Comparison of ENCODE assay signal across 15 cellular contexts in genomic region chr5:156093024-156093423, GRCh38.
A peak's percentile ranks its signal among the peaks of the same experiment; 100 is the strongest.
DNase-seq lines count a peak whose midpoint lies in the region; TF ChIP-seq lines count a peak whose summit lies in the region.
"Had no signal": no experiment of that assay in that cellular context is flagged by ENCODE, and none has a peak within 500 bp of the region (broad histone marks: within the 10 kb centered on the region; RNA-seq: fewer than 3 reads in every experiment).

No MANE protein-coding gene starts in this region.

- DNase-seq in Ammon's horn (ENCODE audit: low spot score) (peak; percentile 17), dorsolateral prefrontal cortex (no peak), putamen (ENCODE audit: low spot score) (peak; percentile 34), mesendoderm (no peak), NCI-H2081 treated with DMSO at 0.1 percent for 48 hours (lab: John Stamatoyannopoulos, UW) (no peak), PC-9 (no peak)
- no peak for DNase-seq in effector CD8-positive, alpha-beta T cell (lab: John Stamatoyannopoulos, UW)
- DNase-seq: 8988T; ACHN; CD4-positive, alpha-beta T cell; DMS79; GOT3; H9 had no signal

- H3K9me3 ChIP-seq in PC-9 (ENCODE audit: insufficient read depth, low read depth) = peaks cover 4% of the 10 kb centered on the region; the same call in 1 of the 2 replicates

- no peak overlapping the region for H2AK5ac ChIP-seq in mesendoderm (ENCODE audit: low read length)

- no peaks in the 10 kb centered on the region for H3K79me2 ChIP-seq in mesendoderm (ENCODE audit: control insufficient read depth, insufficient read depth, low read length)
- no peaks in the 10 kb centered on the region for H3K79me2 ChIP-seq in PC-9 (ENCODE audit: low read depth)

- TF ChIP-seq CTCF in dorsolateral prefrontal cortex (IDR thresholded peaks at IDR 0.05 in 54 of 56, conservative IDR thresholded peaks at IDR 0.05 in 2 of 56; ENCODE audit: low read depth in 1 of 56, partially characterized antibody in 56 of 56) = no peak
- TF ChIP-seq CTCF in PC-9 (conservative IDR thresholded peaks at IDR 0.05) = no peak

- H3K79me1 ChIP-seq in mesendoderm (ENCODE audit: low read length) = no peaks in the 10 kb centered on the region

- H3K4me3 ChIP-seq in dorsolateral prefrontal cortex (no peak overlapping the region), mesendoderm (ENCODE audit: low read length) (no peak overlapping the region), PC-9 (no peak overlapping the region)
- H3K4me3 ChIP-seq: GM12878 had no signal

- CTCF ChIA-PET in PC-9 (lab: Charles Lee) = no interaction called here

- H3K4me1 ChIP-seq in mesendoderm (ENCODE audit: control insufficient read depth, low read depth, low read length) (no peaks in the 10 kb centered on the region), PC-9 (replicated peaks; ENCODE audit: insufficient read depth) (no peaks in the 10 kb centered on the region)

- no peak overlapping the region for H4K5ac ChIP-seq in mesendoderm (ENCODE audit: low read length)

- no peak overlapping the region for H3K56ac ChIP-seq in mesendoderm (ENCODE audit: low read length)

- H3K36me3 ChIP-seq in mesendoderm (ENCODE audit: control insufficient read depth, insufficient read depth, low read length) = no peaks in the 10 kb centered on the region
- no peaks in the 10 kb centered on the region for H3K36me3 ChIP-seq in PC-9 (ENCODE audit: low read depth)

- H2BK120ac ChIP-seq in mesendoderm (ENCODE audit: low read depth, low read length) = no peak overlapping the region

- no peak overlapping the region for H2AFZ ChIP-seq in PC-9

- no peak overlapping the region for H3K23ac ChIP-seq in mesendoderm (ENCODE audit: low read length)

- H4K8ac ChIP-seq in mesendoderm (ENCODE audit: low read depth, low read length) = no peak overlapping the region

- no peaks in the 10 kb centered on the region for H3F3A ChIP-seq in PC-9 (ENCODE audit: insufficient read depth, low read depth)

- H3K9me2 ChIP-seq in PC-9 (ENCODE audit: insufficient read depth) = no peaks in the 10 kb centered on the region

- no peak overlapping the region for H3K4ac ChIP-seq in mesendoderm (ENCODE audit: low read depth, low read length)

- no peak overlapping the region for H3K4me2 ChIP-seq in mesendoderm (ENCODE audit: low read length)
- H3K4me2 ChIP-seq in PC-9 = no peak overlapping the region

- no peaks in the 10 kb centered on the region for H4K20me1 ChIP-seq in PC-9 (ENCODE audit: insufficient read depth)

- no peak overlapping the region for H2BK5ac ChIP-seq in mesendoderm (ENCODE audit: low read length)

- no TSS peak for BruUV-seq in PC-9 (replicated peaks; lab: Mats Ljungman, UMichigan)

- no peak overlapping the region for H3K9ac ChIP-seq in mesendoderm (ENCODE audit: low read length)

- H3K27ac ChIP-seq in dorsolateral prefrontal cortex = peak overlapping the region in 42 of 59 donors; percentile 4 to 82 (median 51)
- peak overlapping the region; percentile 27 for H3K27ac ChIP-seq in layer of hippocampus (ENCODE audit: low read depth, low read length)
- H3K27ac ChIP-seq in mesendoderm (ENCODE audit: low read depth, low read length) = no peak overlapping the region
- no peak overlapping the region for H3K27ac ChIP-seq in PC-9

- no CpG with 5 or more reads among the region's 2 CpGs for WGBS in mesendoderm (ENCODE audit: extremely low coverage, insufficient coverage, low lambda C conversion rate)

- H3K27me3 ChIP-seq in dorsolateral prefrontal cortex (no peaks in the 10 kb centered on the region), layer of hippocampus (ENCODE audit: control insufficient read depth, insufficient read depth, low read length) (no peaks in the 10 kb centered on the region), mesendoderm (ENCODE audit: insufficient read depth, low read length, poor library complexity) (no peaks in the 10 kb centered on the region), PC-9 (ENCODE audit: insufficient read depth, low read depth) (no peaks in the 10 kb centered on the region)

- POLR2A ChIA-PET in PC-9 (lab: Charles Lee; ENCODE audit: unreplicated experiment) = no interaction called here

- H2BK15ac ChIP-seq in mesendoderm (replicated peaks; ENCODE audit: low read depth) = no peak overlapping the region

- intact Hi-C loops in dorsolateral prefrontal cortex (cut with DNase I) (no loop called here), PC-9 (cut with micrococcal nuclease; ENCODE audit: unreplicated experiment) (no loop called here)

- H3K18ac ChIP-seq in mesendoderm (ENCODE audit: low read length) = no peak overlapping the region

Comparison
In these comparisons a context has a peak if more than half of its experiments do, and no peak if none do; other contexts are left out.
1. DNase-seq: peak in Ammon's horn (single experiment) and putamen (single experiment); none in dorsolateral prefrontal cortex (0 of 10), mesendoderm (single experiment), NCI-H2081 treated with DMSO at 0.1 percent for 48 hours (single experiment), effector CD8-positive, alpha-beta T cell (single experiment) and PC-9 (0 of 2).
2. H3K27ac ChIP-seq: peak in dorsolateral prefrontal cortex (42 of 59) and layer of hippocampus (single experiment); none in mesendoderm (single experiment) and PC-9 (single experiment).